2 cellular contexts compared by ENCODE assay signal in the genomic region with DNA sequence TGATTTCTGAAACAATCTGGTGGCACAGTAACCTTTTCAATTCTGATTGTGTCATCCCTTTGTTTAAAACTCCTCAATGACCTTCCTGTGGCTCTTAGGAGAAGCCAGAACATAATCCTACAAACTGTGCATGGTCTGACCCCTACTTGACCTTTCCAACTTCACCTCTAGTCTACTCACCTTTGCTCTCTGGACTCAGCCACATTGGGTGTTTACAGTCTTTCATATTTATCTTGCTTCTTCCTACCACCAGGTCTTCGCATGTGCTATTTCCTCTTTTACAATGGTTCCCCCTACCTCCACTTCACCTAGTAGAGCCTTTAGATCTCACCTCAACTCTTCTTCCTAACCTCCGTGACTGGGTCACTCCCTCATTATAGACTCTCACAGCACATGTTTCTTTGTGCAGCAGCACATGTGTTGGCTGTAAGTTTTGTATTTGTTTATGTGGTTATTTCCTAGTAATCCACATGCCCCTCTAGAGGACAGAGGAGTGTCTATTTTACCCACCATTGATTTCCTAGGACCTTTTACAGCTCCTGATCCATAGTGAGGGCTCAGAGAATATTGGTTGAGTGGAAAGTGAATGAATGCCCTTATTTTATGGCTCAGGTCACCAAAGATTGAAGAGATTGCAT.
TF ChIP-seq lines count a peak whose summit lies in the region.

No MANE protein-coding gene starts in this region.

TF ChIP-seq in GM23338, 12 proteins besides CTCF, POLR2A, EP300 and RAD21 (continued from another document):
- TF ChIP-seq EZH2 (IDR thresholded peaks at IDR 0.05; ENCODE audit: low read depth, unreplicated experiment) (no peak), ZNF114 (CRISPR knock-in tag; IDR thresholded peaks at IDR 0.05) (no peak), JUNB (IDR thresholded peaks at IDR 0.05; ENCODE audit: unreplicated experiment) (no peak), CREB1 (CRISPR knock-in tag; IDR thresholded peaks at IDR 0.05; ENCODE audit: low read depth) (no peak), NANOG (IDR thresholded peaks at IDR 0.05; ENCODE audit: borderline replicate concordance) (no peak), EZH2phosphoT487 (IDR thresholded peaks at IDR 0.05; ENCODE audit: unreplicated experiment) (no peak), STAT1 (IDR thresholded peaks at IDR 0.05; ENCODE audit: unreplicated experiment) (no peak)
- TF ChIP-seq, protein P1, sequence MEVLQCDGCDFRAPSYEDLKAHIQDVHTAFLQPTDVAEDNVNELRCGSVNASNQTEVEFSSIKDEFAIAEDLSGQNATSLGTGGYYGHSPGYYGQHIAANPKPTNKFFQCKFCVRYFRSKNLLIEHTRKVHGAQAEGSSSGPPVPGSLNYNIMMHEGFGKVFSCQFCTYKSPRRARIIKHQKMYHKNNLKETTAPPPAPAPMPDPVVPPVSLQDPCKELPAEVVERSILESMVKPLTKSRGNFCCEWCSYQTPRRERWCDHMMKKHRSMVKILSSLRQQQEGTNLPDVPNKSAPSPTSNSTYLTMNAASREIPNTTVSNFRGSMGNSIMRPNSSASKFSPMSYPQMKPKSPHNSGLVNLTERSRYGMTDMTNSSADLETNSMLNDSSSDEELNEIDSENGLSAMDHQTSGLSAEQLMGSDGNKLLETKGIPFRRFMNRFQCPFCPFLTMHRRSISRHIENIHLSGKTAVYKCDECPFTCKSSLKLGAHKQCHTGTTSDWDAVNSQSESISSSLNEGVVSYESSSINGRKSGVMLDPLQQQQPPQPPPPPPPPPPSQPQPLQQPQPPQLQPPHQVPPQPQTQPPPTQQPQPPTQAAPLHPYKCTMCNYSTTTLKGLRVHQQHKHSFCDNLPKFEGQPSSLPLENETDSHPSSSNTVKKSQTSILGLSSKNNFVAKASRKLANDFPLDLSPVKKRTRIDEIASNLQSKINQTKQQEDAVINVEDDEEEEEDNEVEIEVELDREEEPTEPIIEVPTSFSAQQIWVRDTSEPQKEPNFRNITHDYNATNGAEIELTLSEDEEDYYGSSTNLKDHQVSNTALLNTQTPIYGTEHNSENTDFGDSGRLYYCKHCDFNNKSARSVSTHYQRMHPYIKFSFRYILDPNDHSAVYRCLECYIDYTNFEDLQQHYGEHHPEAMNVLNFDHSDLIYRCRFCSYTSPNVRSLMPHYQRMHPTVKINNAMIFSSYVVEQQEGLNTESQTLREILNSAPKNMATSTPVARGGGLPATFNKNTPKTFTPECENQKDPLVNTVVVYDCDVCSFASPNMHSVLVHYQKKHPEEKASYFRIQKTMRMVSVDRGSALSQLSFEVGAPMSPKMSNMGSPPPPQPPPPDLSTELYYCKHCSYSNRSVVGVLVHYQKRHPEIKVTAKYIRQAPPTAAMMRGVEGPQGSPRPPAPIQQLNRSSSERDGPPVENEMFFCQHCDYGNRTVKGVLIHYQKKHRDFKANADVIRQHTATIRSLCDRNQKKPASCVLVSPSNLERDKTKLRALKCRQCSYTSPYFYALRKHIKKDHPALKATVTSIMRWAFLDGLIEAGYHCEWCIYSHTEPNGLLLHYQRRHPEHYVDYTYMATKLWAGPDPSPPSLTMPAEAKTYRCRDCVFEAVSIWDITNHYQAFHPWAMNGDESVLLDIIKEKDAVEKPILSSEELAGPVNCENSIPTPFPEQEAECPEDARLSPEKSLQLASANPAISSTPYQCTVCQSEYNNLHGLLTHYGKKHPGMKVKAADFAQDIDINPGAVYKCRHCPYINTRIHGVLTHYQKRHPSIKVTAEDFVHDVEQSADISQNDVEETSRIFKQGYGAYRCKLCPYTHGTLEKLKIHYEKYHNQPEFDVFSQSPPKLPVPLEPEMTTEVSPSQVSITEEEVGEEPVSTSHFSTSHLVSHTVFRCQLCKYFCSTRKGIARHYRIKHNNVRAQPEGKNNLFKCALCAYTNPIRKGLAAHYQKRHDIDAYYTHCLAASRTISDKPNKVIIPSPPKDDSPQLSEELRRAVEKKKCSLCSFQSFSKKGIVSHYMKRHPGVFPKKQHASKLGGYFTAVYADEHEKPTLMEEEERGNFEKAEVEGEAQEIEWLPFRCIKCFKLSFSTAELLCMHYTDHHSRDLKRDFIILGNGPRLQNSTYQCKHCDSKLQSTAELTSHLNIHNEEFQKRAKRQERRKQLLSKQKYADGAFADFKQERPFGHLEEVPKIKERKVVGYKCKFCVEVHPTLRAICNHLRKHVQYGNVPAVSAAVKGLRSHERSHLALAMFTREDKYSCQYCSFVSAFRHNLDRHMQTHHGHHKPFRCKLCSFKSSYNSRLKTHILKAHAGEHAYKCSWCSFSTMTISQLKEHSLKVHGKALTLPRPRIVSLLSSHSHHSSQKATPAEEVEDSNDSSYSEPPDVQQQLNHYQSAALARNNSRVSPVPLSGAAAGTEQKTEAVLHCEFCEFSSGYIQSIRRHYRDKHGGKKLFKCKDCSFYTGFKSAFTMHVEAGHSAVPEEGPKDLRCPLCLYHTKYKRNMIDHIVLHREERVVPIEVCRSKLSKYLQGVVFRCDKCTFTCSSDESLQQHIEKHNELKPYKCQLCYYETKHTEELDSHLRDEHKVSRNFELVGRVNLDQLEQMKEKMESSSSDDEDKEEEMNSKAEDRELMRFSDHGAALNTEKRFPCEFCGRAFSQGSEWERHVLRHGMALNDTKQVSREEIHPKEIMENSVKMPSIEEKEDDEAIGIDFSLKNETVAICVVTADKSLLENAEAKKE (CRISPR knock-in tag; IDR thresholded peaks at IDR 0.05), result no peak
- TF ChIP-seq, protein P2, sequence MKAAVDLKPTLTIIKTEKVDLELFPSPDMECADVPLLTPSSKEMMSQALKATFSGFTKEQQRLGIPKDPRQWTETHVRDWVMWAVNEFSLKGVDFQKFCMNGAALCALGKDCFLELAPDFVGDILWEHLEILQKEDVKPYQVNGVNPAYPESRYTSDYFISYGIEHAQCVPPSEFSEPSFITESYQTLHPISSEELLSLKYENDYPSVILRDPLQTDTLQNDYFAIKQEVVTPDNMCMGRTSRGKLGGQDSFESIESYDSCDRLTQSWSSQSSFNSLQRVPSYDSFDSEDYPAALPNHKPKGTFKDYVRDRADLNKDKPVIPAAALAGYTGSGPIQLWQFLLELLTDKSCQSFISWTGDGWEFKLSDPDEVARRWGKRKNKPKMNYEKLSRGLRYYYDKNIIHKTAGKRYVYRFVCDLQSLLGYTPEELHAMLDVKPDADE (IDR thresholded peaks at IDR 0.05), result no peak

TF ChIP-seq in liver, 16 proteins besides CTCF, POLR2A, EP300 and RAD21 (continued from another document):
- TF ChIP-seq, protein P3, sequence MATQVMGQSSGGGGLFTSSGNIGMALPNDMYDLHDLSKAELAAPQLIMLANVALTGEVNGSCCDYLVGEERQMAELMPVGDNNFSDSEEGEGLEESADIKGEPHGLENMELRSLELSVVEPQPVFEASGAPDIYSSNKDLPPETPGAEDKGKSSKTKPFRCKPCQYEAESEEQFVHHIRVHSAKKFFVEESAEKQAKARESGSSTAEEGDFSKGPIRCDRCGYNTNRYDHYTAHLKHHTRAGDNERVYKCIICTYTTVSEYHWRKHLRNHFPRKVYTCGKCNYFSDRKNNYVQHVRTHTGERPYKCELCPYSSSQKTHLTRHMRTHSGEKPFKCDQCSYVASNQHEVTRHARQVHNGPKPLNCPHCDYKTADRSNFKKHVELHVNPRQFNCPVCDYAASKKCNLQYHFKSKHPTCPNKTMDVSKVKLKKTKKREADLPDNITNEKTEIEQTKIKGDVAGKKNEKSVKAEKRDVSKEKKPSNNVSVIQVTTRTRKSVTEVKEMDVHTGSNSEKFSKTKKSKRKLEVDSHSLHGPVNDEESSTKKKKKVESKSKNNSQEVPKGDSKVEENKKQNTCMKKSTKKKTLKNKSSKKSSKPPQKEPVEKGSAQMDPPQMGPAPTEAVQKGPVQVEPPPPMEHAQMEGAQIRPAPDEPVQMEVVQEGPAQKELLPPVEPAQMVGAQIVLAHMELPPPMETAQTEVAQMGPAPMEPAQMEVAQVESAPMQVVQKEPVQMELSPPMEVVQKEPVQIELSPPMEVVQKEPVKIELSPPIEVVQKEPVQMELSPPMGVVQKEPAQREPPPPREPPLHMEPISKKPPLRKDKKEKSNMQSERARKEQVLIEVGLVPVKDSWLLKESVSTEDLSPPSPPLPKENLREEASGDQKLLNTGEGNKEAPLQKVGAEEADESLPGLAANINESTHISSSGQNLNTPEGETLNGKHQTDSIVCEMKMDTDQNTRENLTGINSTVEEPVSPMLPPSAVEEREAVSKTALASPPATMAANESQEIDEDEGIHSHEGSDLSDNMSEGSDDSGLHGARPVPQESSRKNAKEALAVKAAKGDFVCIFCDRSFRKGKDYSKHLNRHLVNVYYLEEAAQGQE (IDR thresholded peaks at IDR 0.05), result no peak
- no peak for TF ChIP-seq JUND (IDR thresholded peaks at IDR 0.05)
- TF ChIP-seq, protein P4, sequence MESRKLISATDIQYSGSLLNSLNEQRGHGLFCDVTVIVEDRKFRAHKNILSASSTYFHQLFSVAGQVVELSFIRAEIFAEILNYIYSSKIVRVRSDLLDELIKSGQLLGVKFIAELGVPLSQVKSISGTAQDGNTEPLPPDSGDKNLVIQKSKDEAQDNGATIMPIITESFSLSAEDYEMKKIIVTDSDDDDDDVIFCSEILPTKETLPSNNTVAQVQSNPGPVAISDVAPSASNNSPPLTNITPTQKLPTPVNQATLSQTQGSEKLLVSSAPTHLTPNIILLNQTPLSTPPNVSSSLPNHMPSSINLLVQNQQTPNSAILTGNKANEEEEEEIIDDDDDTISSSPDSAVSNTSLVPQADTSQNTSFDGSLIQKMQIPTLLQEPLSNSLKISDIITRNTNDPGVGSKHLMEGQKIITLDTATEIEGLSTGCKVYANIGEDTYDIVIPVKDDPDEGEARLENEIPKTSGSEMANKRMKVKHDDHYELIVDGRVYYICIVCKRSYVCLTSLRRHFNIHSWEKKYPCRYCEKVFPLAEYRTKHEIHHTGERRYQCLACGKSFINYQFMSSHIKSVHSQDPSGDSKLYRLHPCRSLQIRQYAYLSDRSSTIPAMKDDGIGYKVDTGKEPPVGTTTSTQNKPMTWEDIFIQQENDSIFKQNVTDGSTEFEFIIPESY (IDR thresholded peaks at IDR 0.05), result no peak
TF ChIP-seq in liver: peak in this region for 3.
